In genomic region chr6:32444433-32444832, GRCh38 we compare ENCODE assay signal across 38 cellular contexts. TPM values are rescaled to one million over a fixed set of nuclear protein-coding genes. Genes with fewer than 3 reads are reported as not detected.
"Had no signal": no experiment of that assay in that cellular context is flagged by ENCODE, and none has a peak within 500 bp of the region (broad histone marks: within the 10 kb centered on the region; RNA-seq: fewer than 3 reads in every experiment).

No MANE protein-coding gene starts in this region.

- H3K4me2 ChIP-seq: smooth muscle cell had no signal

- DNase-seq: colonic mucosa; dermis blood vessel endothelial cell; effector memory CD4-positive, alpha-beta T cell; foreskin keratinocyte; heart right ventricle; hippocampal formation; left cardiac atrium; left lung; stimulated activated CD4-positive, alpha-beta T cell treated with anti-CD3 and anti-CD28 coated beads, Interleukin-12 subunit alpha, Interleukin-12 subunit beta, amount 100 ng/mL, for 4 hours; stimulated activated CD4-positive, alpha-beta T cell treated with anti-CD3 and anti-CD28 coated beads, Interleukin-1b, Interleukin-23, amount 100 ng/mL, for 48 hours; stimulated activated CD4-positive, alpha-beta T cell treated with anti-CD3 and anti-CD28 coated beads, Interleukin-4, amount 100 ng/mL, for 1 hour; stimulated activated CD8-positive, alpha-beta memory T cell treated with anti-CD3 and anti-CD28 coated beads, Interleukin-4, amount 100 ng/mL, for 48 hours; stimulated activated naive CD8-positive, alpha-beta T cell treated with anti-CD3 and anti-CD28 coated beads, Interleukin-15, Interleukin-2, amounts not matched to agents 100 U/mL and 50 U/mL, for 24 hours; substantia nigra; testis; tibial artery had no signal

- H3K79me2 ChIP-seq: parathyroid adenoma had no signal

- ATAC-seq: foreskin keratinocyte; gastroesophageal sphincter; heart right ventricle; left cardiac atrium; left lung; natural killer cell treated with Interleukin-12 subunit alpha and Interleukin-12 subunit beta and Interleukin-15 and Interleukin-18, amount 100 ng/mL, for 72 hours; sciatic nerve; stimulated activated naive CD8-positive, alpha-beta T cell treated with anti-CD3 and anti-CD28 coated beads, Interleukin-15, Interleukin-2, amounts not matched to agents 100 U/mL and 50 U/mL, for 24 hours had no signal

- H2AFZ ChIP-seq: parathyroid adenoma had no signal

- H3K27ac ChIP-seq: colonic mucosa, esophagus muscularis mucosa, foreskin keratinocyte, gastroesophageal sphincter, heart right ventricle, left lung, neutrophil, parathyroid adenoma, testis, tibial artery had no signal

- H3K4me1 ChIP-seq: colonic mucosa, foreskin keratinocyte, gastroesophageal sphincter, parathyroid adenoma, testis, tibial artery had no signal

- H3K36me3 ChIP-seq: colonic mucosa, gastroesophageal sphincter, neutrophil, tibial artery had no signal

- H3K9me3 Mint-ChIP-seq: natural killer cell treated with Interleukin-12 subunit alpha and Interleukin-12 subunit beta and Interleukin-15 and Interleukin-18, amount 100 ng/mL, for 72 hours had no signal

- H3K27ac Mint-ChIP-seq: natural killer cell treated with Interleukin-12 subunit alpha and Interleukin-12 subunit beta and Interleukin-15 and Interleukin-18, amount 100 ng/mL, for 72 hours; progenitor cell of endocrine pancreas; type B pancreatic cell had no signal

- H3K9ac ChIP-seq: parathyroid adenoma had no signal

- H3K4me1 Mint-ChIP-seq: neural crest cell had no signal

- H3K4me3 ChIP-seq: colonic mucosa, esophagus muscularis mucosa, gastroesophageal sphincter, heart right ventricle, left lung, smooth muscle cell, testis, tibial artery had no signal

- H3K36me3 Mint-ChIP-seq: type B pancreatic cell had no signal

- FAIRE-seq: endothelial cell of umbilical vein, islet of Langerhans had no signal

- H3K4me3 Mint-ChIP-seq: natural killer cell treated with Interleukin-12 subunit alpha and Interleukin-12 subunit beta and Interleukin-15 and Interleukin-18, amount 100 ng/mL, for 72 hours; neural crest cell; type B pancreatic cell had no signal

- H3K9me3 ChIP-seq: colonic mucosa, esophagus muscularis mucosa, gastroesophageal sphincter, heart right ventricle, left lung, neutrophil, testis, tibial artery had no signal

- H3K27me3 ChIP-seq: colonic mucosa, left lung, testis had no signal

RNA-seq across cellular contexts. Expression of gene HLA-DRA, which starts 4.7 kb away (rescaled TPM):
- total RNA-seq: chondrocyte, dermis blood vessel endothelial cell, endothelial cell of umbilical vein, epithelial cell of proximal tubule, foreskin keratinocyte, lung microvascular endothelial cell, progenitor cell of endocrine pancreas, smooth muscle cell had no signal
- polyA plus RNA-seq: endothelial cell of umbilical vein, foreskin keratinocyte, smooth muscle cell had no signal

RNA-seq across cellular contexts. Expression of gene BTNL2, which starts 37.5 kb away (rescaled TPM):
- total RNA-seq: chondrocyte; colonic mucosa; dermis blood vessel endothelial cell; endothelial cell of umbilical vein; esophagus muscularis mucosa; fibroblast of lung; foreskin keratinocyte; gastroesophageal sphincter; heart right ventricle; kidney epithelial cell; left cardiac atrium; left lung; lower leg skin; lung microvascular endothelial cell; mesenteric fat pad; mononuclear cell; natural killer cell treated with Interleukin-12 subunit alpha and Interleukin-12 subunit beta and Interleukin-15 and Interleukin-18, amount 100 ng/mL, for 72 hours; neural crest cell; osteoblast; progenitor cell of endocrine pancreas; sciatic nerve; smooth muscle cell; urinary bladder had no signal
- polyA plus RNA-seq: endothelial cell of umbilical vein, fibroblast of lung, foreskin keratinocyte, heart right ventricle, smooth muscle cell, urinary bladder had no signal
